In genomic region chr16:22077700-22078313, GRCh38 we compare ENCODE assay signal across 8 cellular contexts. TPM values are rescaled to one million over a fixed set of nuclear protein-coding genes. Genes with fewer than 3 reads are reported as not detected.
DNase-seq lines count a peak whose midpoint lies in the region; ATAC-seq and TF ChIP-seq lines count a peak whose summit lies in the region.

No MANE protein-coding gene starts in this region.

- no peaks in the 10 kb centered on the region for H3K27me3 Mint-ChIP-seq in activated naive CD4-positive, alpha-beta T cell treated with anti-CD3 and anti-CD28 coated beads, Interleukin-2, amount 10 ng/mL, durations not matched to agents 7 days and 5 days

- H3K27me3 ChIP-seq in DOHH2 (ENCODE audit: control insufficient read depth, low read length) (no peaks in the 10 kb centered on the region), cardiac muscle cell (no peaks in the 10 kb centered on the region)

- DNase-seq in LoVo (ENCODE audit: low spot score) = peak; percentile 56
- DNase-seq in activated naive CD4-positive, alpha-beta T cell treated with anti-CD3 and anti-CD28 coated beads, Interleukin-2, amount 10 ng/mL, durations not matched to agents 7 days and 5 days = peak; percentile 82
- peak; percentile 71 to 77 for DNase-seq in cardiac muscle cell (ENCODE audit: low read depth in 1 of 2, low spot score in 1 of 2)
- no peak for DNase-seq in retinal pigment epithelial cell (ENCODE audit: low read depth)

- peaks cover 2% of the 10 kb centered on the region; the same call in 1 of the 2 replicates for H4K20me1 ChIP-seq in DOHH2 (ENCODE audit: control insufficient read depth, insufficient read depth, low read depth, low read length)

- no peaks in the 10 kb centered on the region for H3K79me2 ChIP-seq in DOHH2 (ENCODE audit: control insufficient read depth, low read length)

- peaks cover 4% of the 10 kb centered on the region for H3K36me3 Mint-ChIP-seq in activated naive CD4-positive, alpha-beta T cell treated with anti-CD3 and anti-CD28 coated beads, Interleukin-2, amount 10 ng/mL, durations not matched to agents 7 days and 5 days

- H3K9me3 Mint-ChIP-seq in activated naive CD4-positive, alpha-beta T cell treated with anti-CD3 and anti-CD28 coated beads, Interleukin-2, amount 10 ng/mL, durations not matched to agents 7 days and 5 days = no peaks in the 10 kb centered on the region

- CTCF ChIA-PET in activated naive CD4-positive, alpha-beta T cell treated with anti-CD3 and anti-CD28 coated beads, Interleukin-2, amount 10 ng/mL, durations not matched to agents 7 days and 5 days (lab: Charles Lee) = interaction anchor here (0.6 to 5.6 kb wide), 34 partner anchors 11 to 596 kb away, joined by 3 to 215 read pairs (median 5); partner anchors contain the start of genes MOSMO, PDZD9, UQCRC2 and VWA3A

- TF ChIP-seq CTCF in DOHH2 (IDR thresholded peaks at IDR 0.05; ENCODE audit: low read depth, low read length, poor library complexity, severe bottlenecking) = peak; percentile 76
- TF ChIP-seq CTCF in cardiac muscle cell (IDR thresholded peaks at IDR 0.05; ENCODE audit: low read depth, low read length) = peak; percentile 79
- TF ChIP-seq CTCF in retinal pigment epithelial cell (conservative IDR thresholded peaks at IDR 0.05; ENCODE audit: low read depth, low read length) = peak; percentile 86

- H3K4me2 ChIP-seq in DOHH2 (ENCODE audit: low read length) = no peak overlapping the region

- H3F3A ChIP-seq in DOHH2 (ENCODE audit: control insufficient read depth, insufficient read depth) = no peaks in the 10 kb centered on the region

- H3K4me3 ChIP-seq in DOHH2 (ENCODE audit: low read length) = no peak overlapping the region
- no peak overlapping the region for H3K4me3 ChIP-seq in cardiac muscle cell
- no peak overlapping the region for H3K4me3 ChIP-seq in retinal pigment epithelial cell (ENCODE audit: low read length)

- peak; percentile 87 for ATAC-seq in SK-N-SH treated with all-trans-retinoic acid at 6 μM for 48 hours
- ATAC-seq in GM18502 (IDR thresholded peaks at IDR 0.05; ENCODE audit: poor library complexity, unreplicated experiment) = no peak
- ATAC-seq in GM18873 (IDR thresholded peaks at IDR 0.05; ENCODE audit: low FRiP score, unreplicated experiment) = no peak

- no peak overlapping the region for H3K4me3 Mint-ChIP-seq in activated naive CD4-positive, alpha-beta T cell treated with anti-CD3 and anti-CD28 coated beads, Interleukin-2, amount 10 ng/mL, durations not matched to agents 7 days and 5 days

- H3K36me3 ChIP-seq in DOHH2 (ENCODE audit: control insufficient read depth, low read length) (no peaks in the 10 kb centered on the region), cardiac muscle cell (peaks cover 7% of the 10 kb centered on the region)

- H3K9me2 ChIP-seq in DOHH2 (replicated peaks; ENCODE audit: control insufficient read depth, low read length) = no peaks in the 10 kb centered on the region

- H3K4me1 Mint-ChIP-seq in activated naive CD4-positive, alpha-beta T cell treated with anti-CD3 and anti-CD28 coated beads, Interleukin-2, amount 10 ng/mL, durations not matched to agents 7 days and 5 days = no peaks in the 10 kb centered on the region

- H3K9me3 ChIP-seq in DOHH2 (ENCODE audit: control insufficient read depth, insufficient read depth, low read length) (no peaks in the 10 kb centered on the region), cardiac muscle cell (ENCODE audit: low read depth) (no peaks in the 10 kb centered on the region)

- H3K4me1 ChIP-seq in DOHH2 (ENCODE audit: control insufficient read depth, low read length) = peaks cover 11% of the 10 kb centered on the region
- no peaks in the 10 kb centered on the region for H3K4me1 ChIP-seq in cardiac muscle cell (ENCODE audit: low read depth)

- no peak overlapping the region for H3K27ac ChIP-seq in DOHH2 (ENCODE audit: low read depth, low read length)
- H3K27ac ChIP-seq in cardiac muscle cell = no peak overlapping the region

- no peak overlapping the region for H3K27ac Mint-ChIP-seq in activated naive CD4-positive, alpha-beta T cell treated with anti-CD3 and anti-CD28 coated beads, Interleukin-2, amount 10 ng/mL, durations not matched to agents 7 days and 5 days

TF ChIP-seq in SK-N-SH treated with all-trans-retinoic acid at 6 μM for 48 hours, 23 proteins besides CTCF, POLR2A, EP300 and RAD21 (continues in another document):
- TF ChIP-seq CSDC2 (CRISPR knock-in tag; IDR thresholded peaks at IDR 0.05) (no peak), ZFP30 (CRISPR knock-in tag; IDR thresholded peaks at IDR 0.05) (no peak), PATZ1 (CRISPR knock-in tag; IDR thresholded peaks at IDR 0.05; ENCODE audit: borderline replicate concordance) (no peak), ZNF8 (CRISPR knock-in tag; IDR thresholded peaks at IDR 0.05) (no peak), ARNTL (CRISPR knock-in tag; IDR thresholded peaks at IDR 0.05; ENCODE audit: borderline replicate concordance, low read depth) (no peak), ESRRG (CRISPR knock-in tag; IDR thresholded peaks at IDR 0.05) (no peak), POU6F1 (CRISPR knock-in tag; IDR thresholded peaks at IDR 0.05; ENCODE audit: borderline replicate concordance, low read depth) (no peak), TSHZ2 (CRISPR knock-in tag; IDR thresholded peaks at IDR 0.05) (no peak), BACH2 (CRISPR knock-in tag; IDR thresholded peaks at IDR 0.05; ENCODE audit: borderline replicate concordance) (no peak), RARB (CRISPR knock-in tag; IDR thresholded peaks at IDR 0.05) (no peak), ISL1 (CRISPR knock-in tag; IDR thresholded peaks at IDR 0.05) (no peak), SNAI2 (CRISPR knock-in tag; IDR thresholded peaks at IDR 0.05) (no peak), ZFP3 (CRISPR knock-in tag; IDR thresholded peaks at IDR 0.05) (no peak), ZNF565 (CRISPR knock-in tag; conservative IDR thresholded peaks at IDR 0.05; ENCODE audit: low read depth) (no peak), TOX (CRISPR knock-in tag; IDR thresholded peaks at IDR 0.05; ENCODE audit: borderline replicate concordance) (no peak)

RNA-seq across cellular contexts. Expression of gene VWA3A, which starts 14.5 kb away (rescaled TPM):
- total RNA-seq in cardiac muscle cell = 0.24 TPM in 1 of 2 replicates, not detected in the other
- 0.10 and 0.16 TPM in 2 replicates for polyA plus RNA-seq in cardiac muscle cell
